12 cellular contexts compared by ENCODE assay signal in the genomic region with DNA sequence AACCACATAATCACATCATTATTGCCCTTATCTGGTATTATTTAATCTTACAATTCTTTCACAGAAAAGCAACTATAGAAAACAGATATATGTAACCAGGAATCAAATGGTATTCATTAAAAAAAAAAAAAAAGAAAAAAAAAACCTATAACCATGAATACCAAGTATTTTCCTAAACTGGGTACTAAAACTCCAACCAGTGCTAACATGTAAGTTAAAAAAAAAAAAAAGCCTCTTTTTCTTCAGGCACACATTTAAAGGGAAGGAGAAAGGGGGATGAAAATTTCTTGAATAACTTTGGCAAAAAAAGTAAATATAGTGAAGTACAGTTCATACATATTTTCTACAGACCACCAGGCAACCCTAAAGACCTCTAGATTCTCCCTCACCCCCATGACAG. TPM values are rescaled to one million over a fixed set of nuclear protein-coding genes. Genes with fewer than 3 reads are reported as not detected.
DNase-seq lines count a peak whose midpoint lies in the region; ATAC-seq and TF ChIP-seq lines count a peak whose summit lies in the region.
"Had no signal": no experiment of that assay in that cellular context is flagged by ENCODE, and none has a peak within 500 bp of the region (broad histone marks: within the 10 kb centered on the region; RNA-seq: fewer than 3 reads in every experiment).

No MANE protein-coding gene starts in this region.

- H3K27me3 ChIP-seq in breast epithelium: no peaks in the 10 kb centered on the region
- H3K27me3 ChIP-seq in OCI-LY3 (ENCODE audit: low read depth, low read length): no peaks in the 10 kb centered on the region
- no peaks in the 10 kb centered on the region for H3K27me3 ChIP-seq in effector memory CD4-positive, alpha-beta T cell (replicated peaks; ENCODE audit: control insufficient read depth, insufficient read depth, low read length, poor library complexity, severe bottlenecking)

- H3K9me3 ChIP-seq in breast epithelium (no peaks in the 10 kb centered on the region), OCI-LY3 (ENCODE audit: insufficient read depth, low read length) (no peaks in the 10 kb centered on the region)
- H3K9me3 ChIP-seq in effector memory CD4-positive, alpha-beta T cell (ENCODE audit: control insufficient read depth, low read length): no peaks in the 10 kb centered on the region
- H3K9me3 ChIP-seq: psoas muscle had no signal

- H2AFZ ChIP-seq in OCI-LY3 (ENCODE audit: low read depth, low read length): no peak overlapping the region

- no TSS peak for BruUV-seq in MCF 10A (replicated peaks; lab: Mats Ljungman, UMichigan)

- peaks cover 6% of the 10 kb centered on the region for H3K36me3 Mint-ChIP-seq in MCF 10A (ENCODE audit: insufficient read depth, unreplicated experiment)
- H3K36me3 Mint-ChIP-seq in endothelial cell (ENCODE audit: low read depth, unreplicated experiment): peaks cover 4% of the 10 kb centered on the region
- H3K36me3 Mint-ChIP-seq in stimulated activated naive B cell treated with anti-CD40 and anti-IgM and Interleukin-4, amounts not matched to agents 10 μg/mL and 1 μg/mL and 100 μg/mL, for 72 hours: peaks cover 5 to 7% of the 10 kb centered on the region in 2 donors

- H3K27ac ChIP-seq in breast epithelium (no peak overlapping the region), OCI-LY3 (ENCODE audit: low read length) (no peak overlapping the region)
- no peak overlapping the region for H3K27ac ChIP-seq in effector memory CD4-positive, alpha-beta T cell (ENCODE audit: insufficient read depth, low read length, poor library complexity, severe bottlenecking)
- H3K27ac ChIP-seq: psoas muscle had no signal

- peaks cover 41% of the 10 kb centered on the region for H4K20me1 ChIP-seq in OCI-LY3 (ENCODE audit: insufficient read depth, low read length)

- H3K4me3 ChIP-seq in breast epithelium (no peak overlapping the region), OCI-LY3 (ENCODE audit: low read length) (peak overlapping the region; percentile 95)
- H3K4me3 ChIP-seq in effector memory CD4-positive, alpha-beta T cell (ENCODE audit: insufficient read depth, low read depth, low read length, poor library complexity, severe bottlenecking): no peak overlapping the region
- H3K4me3 ChIP-seq: psoas muscle had no signal

- H3K4me1 ChIP-seq in breast epithelium: no peaks in the 10 kb centered on the region
- H3K4me1 ChIP-seq in OCI-LY3 (ENCODE audit: low read length): peaks cover 9% of the 10 kb centered on the region; the same call in 1 of the 2 replicates
- H3K4me1 ChIP-seq in effector memory CD4-positive, alpha-beta T cell (ENCODE audit: control insufficient read depth, insufficient read depth, low read length, poor library complexity, severe bottlenecking): peaks cover 20% of the 10 kb centered on the region

- H3K27ac Mint-ChIP-seq in MCF 10A (ENCODE audit: low read depth, unreplicated experiment): no peak overlapping the region
- H3K27ac Mint-ChIP-seq in endothelial cell (ENCODE audit: unreplicated experiment): no peak overlapping the region
- no peak overlapping the region for H3K27ac Mint-ChIP-seq in stimulated activated naive B cell treated with anti-CD40 and anti-IgM and Interleukin-4, amounts not matched to agents 10 μg/mL and 1 μg/mL and 100 μg/mL, for 72 hours

- peaks cover 94% of the 10 kb centered on the region for H3K79me2 ChIP-seq in OCI-LY3 (ENCODE audit: low read length)

- H3K4me2 ChIP-seq in OCI-LY3 (ENCODE audit: low read length): peak overlapping the region; percentile 86

- TF ChIP-seq CTCF in MCF 10A (IDR thresholded peaks at IDR 0.05; ENCODE audit: unreplicated experiment) (no peak), breast epithelium (IDR thresholded peaks at IDR 0.05) (no peak), OCI-LY3 (IDR thresholded peaks at IDR 0.05; ENCODE audit: low read depth, low read length) (no peak), endothelial cell (IDR thresholded peaks at IDR 0.05; ENCODE audit: unreplicated experiment) (no peak)

- H3K4me3 Mint-ChIP-seq in MCF 10A (ENCODE audit: unreplicated experiment) (peak overlapping the region; percentile 95), endothelial cell (ENCODE audit: unreplicated experiment) (peak overlapping the region; percentile 31)
- peak overlapping the region; percentile 25 to 56 for H3K4me3 Mint-ChIP-seq in stimulated activated naive B cell treated with anti-CD40 and anti-IgM and Interleukin-4, amounts not matched to agents 10 μg/mL and 1 μg/mL and 100 μg/mL, for 72 hours

- CTCF ChIA-PET in MCF 10A (lab: Yijun Ruan, JAX): no interaction called here

- H3K27me3 Mint-ChIP-seq in MCF 10A (ENCODE audit: insufficient read depth, unreplicated experiment) (no peaks in the 10 kb centered on the region), endothelial cell (ENCODE audit: unreplicated experiment) (peaks cover 21% of the 10 kb centered on the region)
- no peaks in the 10 kb centered on the region for H3K27me3 Mint-ChIP-seq in stimulated activated naive B cell treated with anti-CD40 and anti-IgM and Interleukin-4, amounts not matched to agents 10 μg/mL and 1 μg/mL and 100 μg/mL, for 72 hours

- no peaks in the 10 kb centered on the region for H3K9me3 Mint-ChIP-seq in MCF 10A (ENCODE audit: unreplicated experiment)
- no peaks in the 10 kb centered on the region for H3K9me3 Mint-ChIP-seq in endothelial cell (ENCODE audit: unreplicated experiment)
- no peaks in the 10 kb centered on the region for H3K9me3 Mint-ChIP-seq in stimulated activated naive B cell treated with anti-CD40 and anti-IgM and Interleukin-4, amounts not matched to agents 10 μg/mL and 1 μg/mL and 100 μg/mL, for 72 hours

- POLR2A ChIA-PET in MCF 10A (lab: Yijun Ruan, JAX): interaction anchor here (0.6 to 8.1 kb wide), 12 partner anchors 8 to 545 kb away, joined by 3 to 131 read pairs (median 48); a partner anchor contains a TSS

- no peak for DNase-seq in MCF 10A (ENCODE audit: unreplicated experiment)
- DNase-seq in breast epithelium (ENCODE audit: low spot score in 2 of 2): no peak
- no peak for DNase-seq in endothelial cell (ENCODE audit: low spot score)
- DNase-seq in stimulated activated naive B cell treated with anti-CD40 and anti-IgM and Interleukin-4, amounts not matched to agents 10 μg/mL and 1 μg/mL and 100 μg/mL, for 72 hours: no peak
- DNase-seq in NCI-H1436 treated with DMSO at 0.1 percent for 48 hours (lab: John Stamatoyannopoulos, UW): no peak
- no peak for DNase-seq in effector memory CD4-positive, alpha-beta T cell
- no peak for DNase-seq in ecto neural progenitor cell (ENCODE audit: low spot score)
- DNase-seq: activated CD4-positive, alpha-beta T cell treated with anti-CD3 and anti-CD28 coated beads, Interleukin-2, amount 50 U/mL, for 4 hours; left colon; NCI-H345; psoas muscle had no signal

- no peak for ATAC-seq in stimulated activated naive B cell treated with anti-CD40 and anti-IgM and Interleukin-4, amounts not matched to agents 10 μg/mL and 1 μg/mL and 100 μg/mL, for 72 hours (replicated peaks)
- ATAC-seq: left colon, psoas muscle had no signal

- peak overlapping the region; percentile 99; the same call in 1 of the 2 replicates for H3K9ac ChIP-seq in OCI-LY3 (ENCODE audit: low read length)

- H3K4me1 Mint-ChIP-seq in MCF 10A (ENCODE audit: insufficient read depth, unreplicated experiment): peaks cover 19% of the 10 kb centered on the region
- peaks cover 14% of the 10 kb centered on the region for H3K4me1 Mint-ChIP-seq in endothelial cell (ENCODE audit: unreplicated experiment)
- H3K4me1 Mint-ChIP-seq in stimulated activated naive B cell treated with anti-CD40 and anti-IgM and Interleukin-4, amounts not matched to agents 10 μg/mL and 1 μg/mL and 100 μg/mL, for 72 hours: peaks cover 14 to 24% of the 10 kb centered on the region in 2 donors

- TF ChIP-seq POLR2A in breast epithelium (IDR thresholded peaks at IDR 0.05): no peak

- intact Hi-C loops in MCF 10A (cut with micrococcal nuclease): no loop called here
- intact Hi-C loops in breast epithelium (cut with DNase I; ENCODE audit: low total_unique reads): loop anchor here (10.0 kb wide), 1 partner anchor 112 kb away; no protein-coding TSS in a partner anchor

- no peaks in the 10 kb centered on the region for H3K36me3 ChIP-seq in breast epithelium
- peaks cover 6% of the 10 kb centered on the region for H3K36me3 ChIP-seq in OCI-LY3 (replicated peaks; ENCODE audit: low read depth, low read length)
- H3K36me3 ChIP-seq in effector memory CD4-positive, alpha-beta T cell (ENCODE audit: control insufficient read depth, insufficient read depth, low read length): no peaks in the 10 kb centered on the region

RNA-seq across cellular contexts. Expression of a gene that starts 2.1 kb away (rescaled TPM):
- total RNA-seq in MCF 10A (2022) (35.0 and 47.0 TPM in 2 replicates), breast epithelium (1 to 10 TPM; 5.6 to 8.9 (median 6.6) TPM), endothelial cell (ENCODE audit: unreplicated experiment) (13.3 TPM)

RNA-seq across cellular contexts. Expression of a gene that starts 2.8 kb away (rescaled TPM):
- 160 and 189 TPM in 2 replicates for total RNA-seq in MCF 10A (2022)
- 10 to 100 TPM; 31.8 to 37.2 (median 35.1) TPM for total RNA-seq in breast epithelium
- 74.8 TPM for total RNA-seq in endothelial cell (ENCODE audit: unreplicated experiment)

RNA-seq across cellular contexts. Expression of a gene that starts 34.1 kb away (rescaled TPM):
- total RNA-seq in MCF 10A (2022) (348 and 419 TPM in 2 replicates), breast epithelium (10 to 100 TPM; 60.6 to 74.8 (median 71.8) TPM), endothelial cell (ENCODE audit: unreplicated experiment) (142 TPM)

RNA-seq across cellular contexts. Expression of a gene that starts 46.0 kb away (rescaled TPM):
- total RNA-seq in MCF 10A (2022) (10.8 and 12.9 TPM in 2 replicates), breast epithelium (10 to 100 TPM; 10.4 to 18.3 (median 13.1) TPM), endothelial cell (ENCODE audit: unreplicated experiment) (9.6 TPM)

Comparison
In these comparisons a context has a peak if more than half of its experiments do, and no peak if none do; other contexts are left out.
1. H3K4me3 Mint-ChIP-seq: peak in every context shown above with its lines; median percentile 95 in MCF 10A; 40 in stimulated activated naive B cell treated with anti-CD40 and anti-IgM and Interleukin-4, amounts not matched to agents 10 μg/mL and 1 μg/mL and 100 μg/mL, for 72 hours; 31 in endothelial cell.